Comparison of ENCODE assay signal across 8 cellular contexts in genomic region chr2:190879474-190880373, GRCh38. TPM values are rescaled to one million over a fixed set of nuclear protein-coding genes. Genes with fewer than 3 reads are reported as not detected.
DNase-seq lines count a peak whose midpoint lies in the region; ATAC-seq, FAIRE-seq and TF ChIP-seq lines count a peak whose summit lies in the region.

No MANE protein-coding gene starts in this region.

- POLR2A ChIA-PET in A549 (lab: Yijun Ruan, JAX) (interaction anchor here (0.6 to 4.1 kb wide), 13 partner anchors 9 to 85 kb away, joined by 3 to 45 read pairs (median 4); no protein-coding TSS in a partner anchor), endothelial cell of umbilical vein (lab: Charles Lee) (interaction anchor here (0.5 to 3.1 kb wide), 4 partner anchors 13 to 196 kb away, joined by 3 to 14 read pairs (median 5); no protein-coding TSS in a partner anchor)
- POLR2A ChIA-PET in activated CD4-positive, alpha-beta T cell treated with anti-CD3 and anti-CD28 coated beads, Interleukin-2, amount 10 ng/mL, durations not matched to agents 7 days and 5 days (lab: Charles Lee): interaction anchor here (0.6 to 0.7 kb wide), 2 partner anchors 69 to 94 kb away, joined by 3 read pairs; no protein-coding TSS in a partner anchor

- peak overlapping the region; percentile 98 for H2AFZ ChIP-seq in endothelial cell of umbilical vein (ENCODE audit: low read depth, low read length)

- no peak for TF ChIP-seq POLR2A in A549 (IDR thresholded peaks at IDR 0.05; ENCODE audit: low read length)
- no peak for TF ChIP-seq POLR2A in endothelial cell of umbilical vein (IDR thresholded peaks at IDR 0.05; ENCODE audit: low read depth, low read length)

- no peaks in the 10 kb centered on the region for H3K9me3 Mint-ChIP-seq in activated CD4-positive, alpha-beta T cell treated with anti-CD3 and anti-CD28 coated beads, Interleukin-2, amount 10 ng/mL, durations not matched to agents 7 days and 5 days

- peak; percentile 3 to 10; a peak in 4 of 6 replicates for ATAC-seq in A549
- ATAC-seq in HG02610 (IDR thresholded peaks at IDR 0.05; ENCODE audit: unreplicated experiment): peak; percentile 0
- no peak for ATAC-seq in left lobe of liver

- CTCF ChIA-PET in A549 (lab: Yijun Ruan, JAX) (interaction anchor here (0.8 to 1.0 kb wide), 3 partner anchors 13 to 99 kb away, joined by 3 to 4 read pairs (median 3); no protein-coding TSS in a partner anchor), endothelial cell of umbilical vein (lab: Charles Lee) (interaction anchor here (1.0 to 4.9 kb wide), 4 partner anchors 26 to 158 kb away, joined by 3 to 50 read pairs (median 4); no protein-coding TSS in a partner anchor)
- CTCF ChIA-PET in activated CD4-positive, alpha-beta T cell treated with anti-CD3 and anti-CD28 coated beads, Interleukin-2, amount 10 ng/mL, durations not matched to agents 7 days and 5 days (lab: Charles Lee): no interaction called here

- H3K36me3 ChIP-seq in endothelial cell of umbilical vein (ENCODE audit: control insufficient read depth in 2 of 2, extremely low read depth in 1 of 2, insufficient read depth in 2 of 2, low read length in 2 of 2) (no peaks in the 10 kb centered on the region), urinary bladder (ENCODE audit: insufficient read depth) (no peaks in the 10 kb centered on the region)

- H4K20me1 ChIP-seq in endothelial cell of umbilical vein (replicated peaks; ENCODE audit: control insufficient read depth, extremely low read depth, insufficient read depth, low read length): peaks cover 5% of the 10 kb centered on the region

- DNase-seq in A549 (ENCODE audit: low read depth in 1 of 2, low spot score in 1 of 2) (no peak), endothelial cell of umbilical vein (ENCODE audit: low read depth, low spot score) (peak; percentile 20), occipital lobe (lab: John Stamatoyannopoulos, UW) (peak; percentile 48), HPDE6-E6E7 (ENCODE audit: extremely low spot score) (no peak), left lobe of liver (ENCODE audit: low spot score) (no peak)
- DNase-seq in activated CD4-positive, alpha-beta T cell treated with anti-CD3 and anti-CD28 coated beads, Interleukin-2, amount 10 ng/mL, durations not matched to agents 7 days and 5 days: peak; percentile 43

- no peaks in the 10 kb centered on the region for H3K27me3 Mint-ChIP-seq in activated CD4-positive, alpha-beta T cell treated with anti-CD3 and anti-CD28 coated beads, Interleukin-2, amount 10 ng/mL, durations not matched to agents 7 days and 5 days

- no peak for TF ChIP-seq RAD21 in A549 (conservative IDR thresholded peaks at IDR 0.05 in 1 of 2, IDR thresholded peaks at IDR 0.05 in 1 of 2)

- H3K4me2 ChIP-seq in A549 (peak overlapping the region; percentile 80), endothelial cell of umbilical vein (ENCODE audit: insufficient read depth, low read length) (peak overlapping the region; percentile 93)

- no peaks in the 10 kb centered on the region for H3K9me1 ChIP-seq in endothelial cell of umbilical vein (replicated peaks; ENCODE audit: control insufficient read depth, extremely low read depth, insufficient read depth, low read length)

- H3K9me3 ChIP-seq in A549 (no peaks in the 10 kb centered on the region), endothelial cell of umbilical vein (replicated peaks; ENCODE audit: control insufficient read depth, insufficient read depth, low read length) (no peaks in the 10 kb centered on the region)

- peak overlapping the region; percentile 99 for H3K27ac Mint-ChIP-seq in activated CD4-positive, alpha-beta T cell treated with anti-CD3 and anti-CD28 coated beads, Interleukin-2, amount 10 ng/mL, durations not matched to agents 7 days and 5 days

- H3K4me3 ChIP-seq in A549 (peak overlapping the region; percentile 98), endothelial cell of umbilical vein (replicated peaks in 1 of 3; ENCODE audit: insufficient read depth in 1 of 3, low read depth in 1 of 3, low read length in 3 of 3) (peak overlapping the region; percentile 44 to 75 (median 55)), urinary bladder (ENCODE audit: low read depth, low read length) (peak overlapping the region; percentile 98)

- peak overlapping the region; percentile 79 for H3K9ac ChIP-seq in endothelial cell of umbilical vein (replicated peaks; ENCODE audit: extremely low read depth, insufficient read depth, low read length)

- TF ChIP-seq CTCF in A549 (IDR thresholded peaks at IDR 0.05) (no peak), endothelial cell of umbilical vein (IDR thresholded peaks at IDR 0.05; ENCODE audit: extremely low read depth in 1 of 2, insufficient read depth in 1 of 2, low read depth in 1 of 2, low read length in 2 of 2) (no peak)

- dilution Hi-C loops in endothelial cell of umbilical vein (cut with MboI; ENCODE audit: extremely low pct_ligation_motif_present, low sequenced_read_pairs): no loop called here

- H3K4me1 ChIP-seq in A549 (peaks cover 11% of the 10 kb centered on the region; the same call in 2 of the 3 replicates), endothelial cell of umbilical vein (ENCODE audit: control insufficient read depth, extremely low read depth, insufficient read depth, low read length) (peaks cover 29% of the 10 kb centered on the region), urinary bladder (ENCODE audit: insufficient read depth) (no peaks in the 10 kb centered on the region)

- no TSS peak for BruUV-seq in endothelial cell of umbilical vein (replicated peaks; lab: Mats Ljungman, UMichigan)

- H3K27ac ChIP-seq in A549 (peak overlapping the region; percentile 92 to 99), endothelial cell of umbilical vein (ENCODE audit: insufficient read depth, low read depth, low read length) (peak overlapping the region; percentile 82), urinary bladder (ENCODE audit: low read depth) (peak overlapping the region; percentile 94)

- no peaks in the 10 kb centered on the region for H3K27me3 ChIP-seq in endothelial cell of umbilical vein (ENCODE audit: control insufficient read depth in 2 of 2, insufficient read depth in 2 of 2, low read length in 2 of 2)

- intact Hi-C loops in endothelial cell of umbilical vein (cut with micrococcal nuclease): loop anchor here (1.0 to 10.0 kb wide), 5 partner anchors 89 to 799 kb away; partner anchors contain the start of gene NABP1

- peaks cover 22% of the 10 kb centered on the region for H3K36me3 Mint-ChIP-seq in activated CD4-positive, alpha-beta T cell treated with anti-CD3 and anti-CD28 coated beads, Interleukin-2, amount 10 ng/mL, durations not matched to agents 7 days and 5 days (ENCODE audit: low read depth)

- TF ChIP-seq EP300 in A549 (IDR thresholded peaks at IDR 0.05): no peak

- FAIRE-seq in A549 (lab: Jason Lieb, UNC) (no peak), endothelial cell of umbilical vein (lab: Jason Lieb, UNC) (peak; percentile 18)

- H3K79me2 ChIP-seq in endothelial cell of umbilical vein (ENCODE audit: control insufficient read depth, insufficient read depth, low read length): peaks cover 40% of the 10 kb centered on the region

- WGBS in A549 (ENCODE audit: missing lambda C conversion rate): 32% methylated on average over 28 of the region's 28 CpGs
- 36% methylated on average over 28 of the region's 28 CpGs for WGBS in urinary bladder

- H3K4me1 Mint-ChIP-seq in activated CD4-positive, alpha-beta T cell treated with anti-CD3 and anti-CD28 coated beads, Interleukin-2, amount 10 ng/mL, durations not matched to agents 7 days and 5 days: peaks cover 39% of the 10 kb centered on the region

- H3K4me3 Mint-ChIP-seq in activated CD4-positive, alpha-beta T cell treated with anti-CD3 and anti-CD28 coated beads, Interleukin-2, amount 10 ng/mL, durations not matched to agents 7 days and 5 days: peak overlapping the region; percentile 93

TF ChIP-seq in A549, 52 proteins besides CTCF, POLR2A, EP300 and RAD21 (continues in another document):
- TF ChIP-seq, protein P1, sequence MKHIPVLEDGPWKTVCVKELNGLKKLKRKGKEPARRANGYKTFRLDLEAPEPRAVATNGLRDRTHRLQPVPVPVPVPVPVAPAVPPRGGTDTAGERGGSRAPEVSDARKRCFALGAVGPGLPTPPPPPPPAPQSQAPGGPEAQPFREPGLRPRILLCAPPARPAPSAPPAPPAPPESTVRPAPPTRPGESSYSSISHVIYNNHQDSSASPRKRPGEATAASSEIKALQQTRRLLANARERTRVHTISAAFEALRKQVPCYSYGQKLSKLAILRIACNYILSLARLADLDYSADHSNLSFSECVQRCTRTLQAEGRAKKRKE (CRISPR knock-in tag; IDR thresholded peaks at IDR 0.05; ENCODE audit: low read depth): no peak
- TF ChIP-seq RNF2 (IDR thresholded peaks at IDR 0.05; ENCODE audit: borderline replicate concordance, low read depth) (no peak), ZNF302 (CRISPR knock-in tag; IDR thresholded peaks at IDR 0.05) (no peak)

TF ChIP-seq in endothelial cell of umbilical vein, 7 proteins besides CTCF, POLR2A, EP300 and RAD21 (continues in another document):
- TF ChIP-seq FOS (IDR thresholded peaks at IDR 0.05; ENCODE audit: borderline replicate concordance, insufficient read depth, low read length) (no peak), EZH2 (IDR thresholded peaks at IDR 0.05; ENCODE audit: borderline replicate concordance, low read depth, low read length, severe bottlenecking) (no peak), GATA2 (IDR thresholded peaks at IDR 0.05; ENCODE audit: insufficient read depth, insufficient read length, low read depth, low read length) (no peak), MYC (IDR thresholded peaks at IDR 0.05; ENCODE audit: low read depth, low read length) (no peak), JUN (IDR thresholded peaks at IDR 0.05; ENCODE audit: borderline replicate concordance, insufficient read depth, insufficient read length, low read depth) (no peak)

RNA-seq across cellular contexts. Expression of gene GLS, which starts 0.9 kb away (rescaled TPM):
- polyA plus RNA-seq in A549 (2011; rRNA removed): 221 and 269 TPM in 2 replicates
- 27.9 and 32.7 TPM in 2 replicates for polyA plus RNA-seq in A549 (2012; cell fraction: cytosol; rRNA removed)
- polyA plus RNA-seq in A549 (2012; cell fraction: nucleus; rRNA removed): 49.7 and 80.3 TPM in 2 replicates
- 270 to 321 TPM (median 286 TPM) in 3 replicates for polyA plus RNA-seq in A549 (2017; fragmentation: RNase III; extraction: RNeasy Plus Mini Kit Qiagen cat#74134 plus additional on column Dnase treatment)
- 194 and 213 TPM in 2 replicates for polyA minus RNA-seq in A549 (2011; rRNA and poly(A)+ RNA removed)
- total RNA-seq in activated CD4-positive, alpha-beta T cell treated with anti-CD3 and anti-CD28 coated beads, Interleukin-2, amount 10 ng/mL, durations not matched to agents 7 days and 5 days: 100 to 1,000 TPM; 142 to 155 TPM
- 181 and 183 TPM in 2 replicates for total RNA-seq in endothelial cell of umbilical vein
- polyA plus RNA-seq in endothelial cell of umbilical vein: 36.1 and 49.0 TPM in 2 replicates
- polyA plus RNA-seq in endothelial cell of umbilical vein (2011; cell fraction: cytosol; rRNA removed): 24.0 and 30.2 TPM in 2 replicates
- polyA plus RNA-seq in endothelial cell of umbilical vein (2011; cell fraction: nucleus; rRNA removed): 222 and 298 TPM in 2 replicates
- polyA plus RNA-seq in endothelial cell of umbilical vein (2012): 138 and 142 TPM in 2 replicates
- polyA minus RNA-seq in endothelial cell of umbilical vein: 351 and 395 TPM in 2 replicates
- polyA minus RNA-seq in endothelial cell of umbilical vein (2011; cell fraction: cytosol; rRNA and poly(A)+ RNA removed): 22.2 TPM
- polyA minus RNA-seq in endothelial cell of umbilical vein (2011; cell fraction: nucleus; rRNA and poly(A)+ RNA removed): 496 and 601 TPM in 2 replicates
- total RNA-seq in occipital lobe: 207 TPM
- total RNA-seq in urinary bladder: 312 TPM
- polyA plus RNA-seq in urinary bladder: 27.6 TPM
- 10.2 TPM for total RNA-seq in left lobe of liver

Comparison
In these comparisons a context has a peak if more than half of its experiments do, and no peak if none do; other contexts are left out.
1. DNase-seq: peak in activated CD4-positive, alpha-beta T cell treated with anti-CD3 and anti-CD28 coated beads, Interleukin-2, amount 10 ng/mL, durations not matched to agents 7 days and 5 days (single experiment), endothelial cell of umbilical vein (single experiment) and occipital lobe (single experiment); none in A549 (0 of 2), HPDE6-E6E7 (single experiment) and left lobe of liver (single experiment).
2. RNA of gene GLS, which starts 0.9 kb away (total RNA-seq): 312 TPM in urinary bladder (single experiment), 207 TPM in occipital lobe (single experiment), 181 to 183 TPM in endothelial cell of umbilical vein and 142 to 155 TPM in activated CD4-positive, alpha-beta T cell treated with anti-CD3 and anti-CD28 coated beads, Interleukin-2, amount 10 ng/mL, durations not matched to agents 7 days and 5 days; 10.2 TPM in left lobe of liver (single experiment); every median in the first group is over 10 times any median in the second.
3. Peak in every context shown above with its lines, with median percentiles within 50 percentile points of each other: H3K27ac ChIP-seq and H3K4me3 ChIP-seq.